ENCODE assay signal across 1 cellular context in genomic region chr9:128911529-128912035, GRCh38.
TF ChIP-seq lines count a peak whose summit lies in the region.

No MANE protein-coding gene starts in this region.

TF ChIP-seq in A549, 52 proteins besides CTCF, POLR2A, EP300 and RAD21 (continued from another document):
- TF ChIP-seq NFE2L2 (conservative IDR thresholded peaks at IDR 0.05; ENCODE audit: low read length) (no peak), E2F6 (IDR thresholded peaks at IDR 0.05; ENCODE audit: borderline replicate concordance, low read depth) (peak; percentile 67), RNF2 (IDR thresholded peaks at IDR 0.05; ENCODE audit: borderline replicate concordance, low read depth) (no peak), SREBF2 (IDR thresholded peaks at IDR 0.05) (no peak), JUNB (IDR thresholded peaks at IDR 0.05) (no peak), KDM5A (IDR thresholded peaks at IDR 0.05) (no peak), CBX2 (IDR thresholded peaks at IDR 0.05; ENCODE audit: borderline replicate concordance, low read depth) (no peak), HEYL (CRISPR knock-in tag; IDR thresholded peaks at IDR 0.05) (no peak), SMC3 (IDR thresholded peaks at IDR 0.05) (no peak), EHF (CRISPR knock-in tag; IDR thresholded peaks at IDR 0.05) (peak; percentile 9; the same call in 1 of the 2 replicates), CBX8 (IDR thresholded peaks at IDR 0.05) (no peak)
- TF ChIP-seq, protein P1, sequence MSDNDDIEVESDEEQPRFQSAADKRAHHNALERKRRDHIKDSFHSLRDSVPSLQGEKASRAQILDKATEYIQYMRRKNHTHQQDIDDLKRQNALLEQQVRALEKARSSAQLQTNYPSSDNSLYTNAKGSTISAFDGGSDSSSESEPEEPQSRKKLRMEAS (IDR thresholded peaks at IDR 0.05), result peak; percentile 86
